ENCODE assay signal across 21 cellular contexts in genomic region chr5:151917931-151918330, GRCh38. TPM values are rescaled to one million over a fixed set of nuclear protein-coding genes. Genes with fewer than 3 reads are reported as not detected.
DNase-seq lines count a peak whose midpoint lies in the region; ATAC-seq and TF ChIP-seq lines count a peak whose summit lies in the region.
"Had no signal": no experiment of that assay in that cellular context is flagged by ENCODE, and none has a peak within 500 bp of the region (broad histone marks: within the 10 kb centered on the region; RNA-seq: fewer than 3 reads in every experiment).

No MANE protein-coding gene starts in this region.

- H3K4me3 ChIP-seq in HUES48 (ENCODE audit: low read depth, low read length), result no peak overlapping the region
- H3K4me3 ChIP-seq: BLaER1 treated with 17β-estradiol and CSF1 and Interleukin-3, amounts not matched to agents 10 nM and 100 nM; K562 had no signal

- peaks cover 18% of the 10 kb centered on the region for H3K4me1 ChIP-seq in HUES48 (ENCODE audit: control insufficient read depth, insufficient read depth, low read length)
- H3K4me1 ChIP-seq: BLaER1 treated with 17β-estradiol and CSF1 and Interleukin-3, amounts not matched to agents 10 nM and 100 nM had no signal

- no peaks in the 10 kb centered on the region for H3K27me3 Mint-ChIP-seq in endothelial cell (ENCODE audit: unreplicated experiment)

- no peak for TF ChIP-seq CTCF in endothelial cell (IDR thresholded peaks at IDR 0.05; ENCODE audit: unreplicated experiment)

- H3K4me3 Mint-ChIP-seq in endothelial cell (ENCODE audit: unreplicated experiment), result no peak overlapping the region
- H3K4me3 Mint-ChIP-seq: CD8-positive, alpha-beta T cell; T-cell had no signal

- peak overlapping the region; percentile 67 for H3K27ac ChIP-seq in HUES48 (ENCODE audit: low read depth, low read length)
- H3K27ac ChIP-seq: BLaER1 treated with 17β-estradiol and CSF1 and Interleukin-3, amounts not matched to agents 10 nM and 100 nM had no signal

- no peaks in the 10 kb centered on the region for H3K4me1 Mint-ChIP-seq in endothelial cell (ENCODE audit: unreplicated experiment)

- H3K36me3 ChIP-seq in HUES48 (ENCODE audit: control insufficient read depth, insufficient read depth, low read length), result no peaks in the 10 kb centered on the region
- H3K36me3 ChIP-seq: BLaER1 treated with 17β-estradiol and CSF1 and Interleukin-3, amounts not matched to agents 10 nM and 100 nM had no signal

- peak; percentile 37 for DNase-seq in NCI-H748 treated with DMSO at 0.1 percent for 48 hours (lab: John Stamatoyannopoulos, UW)
- peak; percentile 38 for DNase-seq in foreskin melanocyte
- DNase-seq in retina, result peak; percentile 71
- DNase-seq in endothelial cell (ENCODE audit: low spot score), result no peak
- DNase-seq: Calu3; CD8-positive, alpha-beta T cell; NCI-H1105; NCI-H1694; NCI-H2171; NCI-H446; NCI-H774; SHP77; SK-N-SH; T-cell had no signal

- no peaks in the 10 kb centered on the region for H3K9me3 ChIP-seq in HUES48 (ENCODE audit: control insufficient read depth, insufficient read depth, low read length)
- H3K9me3 ChIP-seq: BLaER1 treated with 17β-estradiol and CSF1 and Interleukin-3, amounts not matched to agents 10 nM and 100 nM; SK-N-SH had no signal

- H3K9me3 Mint-ChIP-seq in endothelial cell (ENCODE audit: unreplicated experiment), result no peaks in the 10 kb centered on the region
- H3K9me3 Mint-ChIP-seq: CD8-positive, alpha-beta T cell had no signal

- no peak overlapping the region for H3K27ac Mint-ChIP-seq in endothelial cell (ENCODE audit: unreplicated experiment)
- H3K27ac Mint-ChIP-seq: CD8-positive, alpha-beta T cell; T-cell had no signal

- no peak for ATAC-seq in GM21423 (IDR thresholded peaks at IDR 0.05; ENCODE audit: unreplicated experiment)
- ATAC-seq in HG02588 (IDR thresholded peaks at IDR 0.05; ENCODE audit: unreplicated experiment), result no peak
- ATAC-seq: CD8-positive, alpha-beta T cell; K562; T-cell had no signal

- H3K9ac ChIP-seq in HUES48 (ENCODE audit: low read depth, low read length), result no peak overlapping the region
- H3K9ac ChIP-seq: BLaER1 treated with 17β-estradiol and CSF1 and Interleukin-3, amounts not matched to agents 10 nM and 100 nM; SK-N-SH had no signal

- peaks cover 82% of the 10 kb centered on the region for H3K27me3 ChIP-seq in HUES48 (ENCODE audit: control insufficient read depth, insufficient read depth, low read length)
- H3K27me3 ChIP-seq: BLaER1 treated with 17β-estradiol and CSF1 and Interleukin-3, amounts not matched to agents 10 nM and 100 nM had no signal

- no peaks in the 10 kb centered on the region for H3K36me3 Mint-ChIP-seq in endothelial cell (ENCODE audit: low read depth, unreplicated experiment)
- H3K36me3 Mint-ChIP-seq: CD8-positive, alpha-beta T cell; T-cell had no signal

RNA-seq across cellular contexts. Expression of gene GLRA1, which starts 6.7 kb away (rescaled TPM):
- not detected for total RNA-seq in endothelial cell (ENCODE audit: unreplicated experiment)
- total RNA-seq: A673; Calu3; CD8-positive, alpha-beta T cell; K562; RPMI7951; T-cell had no signal
